In genomic region chr3:26293351-26293750, GRCh38 we compare ENCODE assay signal across 19 cellular contexts.
DNase-seq lines count a peak whose midpoint lies in the region; FAIRE-seq and TF ChIP-seq lines count a peak whose summit lies in the region.
"Had no signal": no experiment of that assay in that cellular context is flagged by ENCODE, and none has a peak within 500 bp of the region (broad histone marks: within the 10 kb centered on the region; RNA-seq: fewer than 3 reads in every experiment).

No MANE protein-coding gene starts in this region.

- H3K27ac ChIP-seq in MM.1S (ENCODE audit: low read length), result peak overlapping the region; percentile 9; the same call in 1 of the 2 replicates
- no peak overlapping the region for H3K27ac ChIP-seq in SJCRH30
- H3K27ac ChIP-seq: BLaER1 treated with 17β-estradiol and CSF1 and Interleukin-3, amounts not matched to agents 10 nM and 100 nM; C4-2B had no signal

- H3K79me2 ChIP-seq in MM.1S (ENCODE audit: low read length), result no peaks in the 10 kb centered on the region

- no peaks in the 10 kb centered on the region for H3K9me2 ChIP-seq in MM.1S (replicated peaks; ENCODE audit: insufficient read depth, low read length)

- H3K4me2 ChIP-seq in MM.1S (ENCODE audit: low read depth, low read length), result peak overlapping the region; percentile 6; the same call in 1 of the 2 replicates
- H3K4me2 ChIP-seq: BLaER1 treated with 17β-estradiol and CSF1 and Interleukin-3, amounts not matched to agents 10 nM and 100 nM had no signal

- DNase-seq in MM.1S (peak; percentile 8), SJCRH30 (no peak), BE2C (no peak), NCI-H2196 (lab: John Stamatoyannopoulos, UW; ENCODE audit: unreplicated experiment) (no peak)
- DNase-seq: 8988T; ACHN; Caco-2; Calu3; CD4-positive, alpha-beta T cell; CD8-positive, alpha-beta T cell; DMS79 treated with DMSO at 0.1 percent for 48 hours; GDM1 had no signal

- H3K4me3 Mint-ChIP-seq in nephron, result no peak overlapping the region
- H3K4me3 Mint-ChIP-seq: CD4-positive, alpha-beta T cell; CD8-positive, alpha-beta T cell had no signal

- peaks cover 4% of the 10 kb centered on the region for H3K9me3 Mint-ChIP-seq in nephron
- H3K9me3 Mint-ChIP-seq: CD4-positive, alpha-beta T cell had no signal

- H3K4me3 ChIP-seq in MM.1S (ENCODE audit: low read length) (no peak overlapping the region), SJCRH30 (no peak overlapping the region), BE2C (ENCODE audit: low read depth, low read length) (no peak overlapping the region)
- H3K4me3 ChIP-seq: BLaER1 treated with 17β-estradiol and CSF1 and Interleukin-3, amounts not matched to agents 10 nM and 100 nM had no signal

- TF ChIP-seq CTCF in MM.1S (IDR thresholded peaks at IDR 0.05; ENCODE audit: low read length), result no peak
- no peak for TF ChIP-seq CTCF in nephron (IDR thresholded peaks at IDR 0.05; ENCODE audit: unreplicated experiment in 3 of 3)
- TF ChIP-seq CTCF in BE2C (IDR thresholded peaks at IDR 0.05; ENCODE audit: low read depth, low read length), result no peak

- peaks cover 3% of the 10 kb centered on the region for H3K36me3 Mint-ChIP-seq in nephron (ENCODE audit: low read depth)
- H3K36me3 Mint-ChIP-seq: CD8-positive, alpha-beta T cell had no signal

- H3K27me3 Mint-ChIP-seq in nephron (ENCODE audit: low read depth), result no peaks in the 10 kb centered on the region
- H3K27me3 Mint-ChIP-seq: CD4-positive, alpha-beta T cell had no signal

- H3F3A ChIP-seq in MM.1S (ENCODE audit: insufficient read depth, low read length), result 0 out of 2 replicates have a peak, but pooled peaks cover 4% of the 10 kb centered on the region

- H3K9me3 ChIP-seq in MM.1S (replicated peaks; ENCODE audit: insufficient read depth, low read length) (no peaks in the 10 kb centered on the region), SJCRH30 (replicated peaks) (no peaks in the 10 kb centered on the region), BE2C (no peaks in the 10 kb centered on the region)
- H3K9me3 ChIP-seq: BLaER1 treated with 17β-estradiol and CSF1 and Interleukin-3, amounts not matched to agents 10 nM and 100 nM; Caco-2 had no signal

- H3K27me3 ChIP-seq in MM.1S (replicated peaks; ENCODE audit: insufficient read depth, low read length) (no peaks in the 10 kb centered on the region), SJCRH30 (no peaks in the 10 kb centered on the region), BE2C (no peaks in the 10 kb centered on the region)
- H3K27me3 ChIP-seq: BLaER1 treated with 17β-estradiol and CSF1 and Interleukin-3, amounts not matched to agents 10 nM and 100 nM had no signal

- peak; percentile 95 for FAIRE-seq in endometrium (lab: Jason Lieb, UNC)
- FAIRE-seq: A204.1, D721Med, GM12891 had no signal

- no peaks in the 10 kb centered on the region for H4K20me1 ChIP-seq in MM.1S (ENCODE audit: insufficient read depth, low read length)
- H4K20me1 ChIP-seq: BLaER1 treated with 17β-estradiol and CSF1 and Interleukin-3, amounts not matched to agents 10 nM and 100 nM had no signal

- H2AFZ ChIP-seq in MM.1S (ENCODE audit: low read length), result no peak overlapping the region

- H3K4me1 Mint-ChIP-seq in nephron, result peaks cover 23% of the 10 kb centered on the region

- H3K4me1 ChIP-seq in MM.1S (ENCODE audit: low read length) (0 out of 2 replicates have a peak, but pooled peaks cover 8% of the 10 kb centered on the region), SJCRH30 (no peaks in the 10 kb centered on the region), BE2C (no peaks in the 10 kb centered on the region)
- H3K4me1 ChIP-seq: BLaER1 treated with 17β-estradiol and CSF1 and Interleukin-3, amounts not matched to agents 10 nM and 100 nM; Caco-2 had no signal

- peak overlapping the region; percentile 37 to 93 (median 77) for H3K27ac Mint-ChIP-seq in nephron
- H3K27ac Mint-ChIP-seq: CD4-positive, alpha-beta T cell; CD8-positive, alpha-beta T cell had no signal

- H3K9ac ChIP-seq in MM.1S (ENCODE audit: low read length), result peak overlapping the region; percentile 2; the same call in 1 of the 2 replicates
- H3K9ac ChIP-seq: BLaER1 treated with 17β-estradiol and CSF1 and Interleukin-3, amounts not matched to agents 10 nM and 100 nM had no signal

- H3K36me3 ChIP-seq in MM.1S (replicated peaks; ENCODE audit: insufficient read depth, low read length) (no peaks in the 10 kb centered on the region), SJCRH30 (no peaks in the 10 kb centered on the region), BE2C (no peaks in the 10 kb centered on the region)
- H3K36me3 ChIP-seq: BLaER1 treated with 17β-estradiol and CSF1 and Interleukin-3, amounts not matched to agents 10 nM and 100 nM had no signal
